ENCODE assay signal across 24 cellular contexts in genomic region chr3:44499149-44499898, GRCh38.
"Had no signal": no experiment of that assay in that cellular context is flagged by ENCODE, and none has a peak within 500 bp of the region (broad histone marks: within the 10 kb centered on the region; RNA-seq: fewer than 3 reads in every experiment).

No MANE protein-coding gene starts in this region.

- H3K4me1 ChIP-seq: colonic mucosa, prostate gland, right atrium auricular region, stomach, thyroid gland, vagina had no signal

- H3K27me3 ChIP-seq: colonic mucosa, right atrium auricular region, sigmoid colon, stomach, thyroid gland, vagina had no signal

- ATAC-seq: left colon; naive thymus-derived CD8-positive, alpha-beta T cell; stimulated activated effector memory CD8-positive, alpha-beta T cell treated with anti-CD3 and anti-CD28 coated beads, Interleukin-12 subunit alpha, Interleukin-12 subunit beta, amount 100 ng/mL, for 72 hours had no signal

- H3K27ac ChIP-seq: colonic mucosa, prostate gland, right atrium auricular region, sigmoid colon, stomach, thyroid gland, vagina had no signal

- H3K4me3 ChIP-seq: colonic mucosa, prostate gland, right atrium auricular region, sigmoid colon, stomach, thyroid gland, vagina had no signal

- FAIRE-seq: endothelial cell of umbilical vein, frontal cortex had no signal

- H3K9me3 ChIP-seq: colonic mucosa, prostate gland, thyroid gland had no signal

- DNase-seq: colonic mucosa; effector CD8-positive, alpha-beta T cell; endodermal cell; hypothalamus; immature natural killer cell; islet precursor cell; kidney glomerular epithelial cell; left colon; naive thymus-derived CD8-positive, alpha-beta T cell; nephron progenitor cell; nucleus accumbens; sigmoid colon; stimulated activated CD4-positive, alpha-beta T cell treated with anti-CD3 and anti-CD28 coated beads, Interleukin-2, amount 100 ng/mL, for 24 hours; stimulated activated CD4-positive, alpha-beta T cell treated with anti-CD3 and anti-CD28 coated beads, Interleukin-4, amount 100 ng/mL, for 24 hours; stimulated activated naive CD4-positive, alpha-beta T cell treated with Interleukin-2 at 50 U/mL for 16 hours; stomach; thyroid gland; trophoblast cell had no signal
